9 cellular contexts compared by ENCODE assay signal in the genomic region with DNA sequence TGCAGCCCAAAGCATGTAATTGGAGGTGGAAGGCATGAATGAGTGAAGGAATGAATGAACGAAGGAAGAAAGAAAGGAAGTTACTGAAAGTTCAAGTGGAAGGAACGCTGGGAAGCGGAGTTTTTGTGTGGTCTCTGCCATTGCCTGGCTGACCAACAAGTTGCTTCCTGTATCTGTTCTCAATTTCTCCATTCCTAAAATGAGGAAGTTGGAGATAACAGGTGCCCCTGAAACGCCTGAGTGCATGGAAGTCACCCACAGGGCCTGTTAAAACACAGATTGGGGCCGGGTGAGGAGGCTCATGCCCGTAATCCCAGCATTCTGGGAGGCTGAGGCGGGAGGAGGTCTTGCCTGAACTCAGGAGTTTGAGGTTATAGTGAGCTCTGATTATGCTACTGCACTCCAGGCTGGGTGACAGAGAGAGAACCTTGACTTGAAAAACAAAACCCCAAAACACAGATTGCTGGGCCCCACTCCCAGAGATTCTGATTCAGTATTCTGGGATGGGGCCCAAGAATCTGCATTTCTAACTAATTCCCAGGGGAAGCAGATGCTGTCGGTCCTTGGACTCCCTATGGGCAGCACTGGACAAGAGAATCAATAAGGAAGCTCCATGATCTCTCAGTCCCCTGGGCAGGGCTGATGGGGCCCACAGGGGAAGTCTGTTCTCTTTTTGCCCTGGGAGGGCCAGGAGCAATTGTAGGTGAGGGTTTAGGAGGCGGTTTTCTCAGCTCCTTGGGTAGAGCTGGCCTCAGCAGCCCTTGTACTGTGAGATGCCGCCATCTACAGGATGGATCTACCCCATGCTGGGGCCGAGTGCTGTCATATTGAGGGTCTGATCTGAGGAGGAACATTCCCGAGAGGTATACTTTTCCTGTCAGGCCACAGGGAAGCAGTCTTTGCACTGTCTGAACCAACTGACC. TPM values are rescaled to one million over a fixed set of nuclear protein-coding genes. Genes with fewer than 3 reads are reported as not detected.
DNase-seq lines count a peak whose midpoint lies in the region; TF ChIP-seq lines count a peak whose summit lies in the region.
"Had no signal": no experiment of that assay in that cellular context is flagged by ENCODE, and none has a peak within 500 bp of the region (broad histone marks: within the 10 kb centered on the region; RNA-seq: fewer than 3 reads in every experiment).

No MANE protein-coding gene starts in this region.

- no peaks in the 10 kb centered on the region for H3K9me3 ChIP-seq in CD8-positive, alpha-beta memory T cell (ENCODE audit: low read length)
- H3K9me3 ChIP-seq in suprapubic skin, result no peaks in the 10 kb centered on the region

- no peaks in the 10 kb centered on the region for H3K9me3 Mint-ChIP-seq in CD8-positive, alpha-beta memory T cell
- H3K9me3 Mint-ChIP-seq: T-helper 1 cell treated with Interleukin-12 subunit alpha and Interleukin-12 subunit beta and Interleukin-4 antibody, amounts not matched to agents 30 μg/mL and 1 μg/mL, for 36 hours had no signal

- H3K27ac Mint-ChIP-seq in CD8-positive, alpha-beta memory T cell, result peak overlapping the region in 4 of 8 donors; percentile 57 to 91 (median 81)
- H3K27ac Mint-ChIP-seq: T-helper 1 cell treated with Interleukin-12 subunit alpha and Interleukin-12 subunit beta and Interleukin-4 antibody, amounts not matched to agents 30 μg/mL and 1 μg/mL, for 36 hours had no signal

- POLR2A ChIA-PET in CD8-positive, alpha-beta memory T cell (lab: Charles Lee), result interaction anchor here (0.5 kb wide), 1 partner anchor 34 kb away, joined by 3 read pairs; no protein-coding TSS in a partner anchor

- 58% methylated on average over 12 of the region's 12 CpGs for WGBS in suprapubic skin

- no peak for TF ChIP-seq POLR2A in suprapubic skin (IDR thresholded peaks at IDR 0.05)

- no peaks in the 10 kb centered on the region for H3K27me3 Mint-ChIP-seq in CD8-positive, alpha-beta memory T cell

- no peaks in the 10 kb centered on the region for H3K36me3 ChIP-seq in CD8-positive, alpha-beta memory T cell (ENCODE audit: insufficient read depth, low read length)
- H3K36me3 ChIP-seq in suprapubic skin, result no peaks in the 10 kb centered on the region

- TF ChIP-seq CTCF in GM20000 (IDR thresholded peaks at IDR 0.05; ENCODE audit: extremely low read depth, missing control alignments) (peak; percentile 83), astrocyte of the cerebellum (IDR thresholded peaks at IDR 0.05; ENCODE audit: low read depth, low read length, missing control alignments) (peak; percentile 63), suprapubic skin (IDR thresholded peaks at IDR 0.05) (peak in 1 of 2 donors; percentile 41)

- TF ChIP-seq EP300 in suprapubic skin (IDR thresholded peaks at IDR 0.05), result no peak

- H3K4me1 Mint-ChIP-seq in CD8-positive, alpha-beta memory T cell, result peaks cover 33 to 40% (median 35%) of the 10 kb centered on the region in 3 donors

- H3K27me3 ChIP-seq in CD8-positive, alpha-beta memory T cell (ENCODE audit: insufficient read depth, low read length, poor library complexity, severe bottlenecking), result no peaks in the 10 kb centered on the region
- no peaks in the 10 kb centered on the region for H3K27me3 ChIP-seq in suprapubic skin

- H3K4me1 ChIP-seq in CD8-positive, alpha-beta memory T cell (ENCODE audit: insufficient read depth, low read length), result peaks cover 27% of the 10 kb centered on the region
- peaks cover 9% of the 10 kb centered on the region for H3K4me1 ChIP-seq in suprapubic skin

- no peak overlapping the region for H3K27ac ChIP-seq in CD8-positive, alpha-beta memory T cell (ENCODE audit: low read depth, low read length)
- no peak overlapping the region for H3K27ac ChIP-seq in suprapubic skin

- CTCF ChIA-PET in CD8-positive, alpha-beta memory T cell (lab: Charles Lee), result interaction anchor here (0.6 to 1.8 kb wide), 11 partner anchors 20 to 145 kb away, joined by 3 to 16 read pairs (median 3); partner anchors contain the start of genes HMGCL and PITHD1

- H3K4me3 Mint-ChIP-seq in CD8-positive, alpha-beta memory T cell, result no peak overlapping the region
- H3K4me3 Mint-ChIP-seq: T-helper 1 cell treated with Interleukin-12 subunit alpha and Interleukin-12 subunit beta and Interleukin-4 antibody, amounts not matched to agents 30 μg/mL and 1 μg/mL, for 36 hours had no signal

- H3K36me3 Mint-ChIP-seq in CD8-positive, alpha-beta memory T cell, result no peaks in the 10 kb centered on the region

- in situ Hi-C loops in astrocyte of the cerebellum (cut with HindIII; ENCODE audit: low sequenced_read_pairs), result no loop called here

- no peak overlapping the region for H3K4me3 ChIP-seq in CD8-positive, alpha-beta memory T cell (ENCODE audit: low read length)
- no peak overlapping the region for H3K4me3 ChIP-seq in astrocyte of the cerebellum (ENCODE audit: low read depth, low read length)
- no peak overlapping the region for H3K4me3 ChIP-seq in suprapubic skin

- peak; percentile 40 to 71 (median 62) for DNase-seq in CD8-positive, alpha-beta memory T cell
- peak; percentile 84 for DNase-seq in GM20000 (ENCODE audit: low spot score)
- peak; percentile 84 to 85 for DNase-seq in Kasumi-1 (lab: John Stamatoyannopoulos, UW)
- DNase-seq in SKM-1 (lab: John Stamatoyannopoulos, UW; ENCODE audit: unreplicated experiment), result peak; percentile 86
- peak; percentile 22 for DNase-seq in astrocyte of the cerebellum (ENCODE audit: low read depth)
- DNase-seq in iPS-NIHi7 (ENCODE audit: extremely low spot score), result peak; percentile 92
- DNase-seq in stimulated activated CD4-positive, alpha-beta T cell treated with anti-CD3 and anti-CD28 coated beads, Interleukin-15, amount 100 ng/mL, for 1 hour (ENCODE audit: low read depth in 1 of 2, low spot score in 1 of 2), result peak; percentile 6 to 11
- no peak for DNase-seq in suprapubic skin (ENCODE audit: low spot score in 2 of 2)

RNA-seq across cellular contexts. Expression of gene CNR2, which starts 3.3 kb away (rescaled TPM):
- total RNA-seq in CD8-positive, alpha-beta memory T cell, result under 1 TPM; 0.18 to 0.20 TPM
- 5.3 TPM for polyA plus RNA-seq in CD8-positive, alpha-beta memory T cell
- not detected for total RNA-seq in suprapubic skin

RNA-seq across cellular contexts. Expression of gene PNRC2, which starts 43.2 kb away (rescaled TPM):
- total RNA-seq in CD8-positive, alpha-beta memory T cell, result 100 to 1,000 TPM; 149 to 157 TPM
- polyA plus RNA-seq in CD8-positive, alpha-beta memory T cell, result 123 TPM
- total RNA-seq in suprapubic skin, result 100 to 1,000 TPM in 1 of 4 donors, 10 to 100 TPM in 3; 80.4 to 101 (median 87.9) TPM

RNA-seq across cellular contexts. Expression of gene FUCA1, which starts 48.4 kb away (rescaled TPM):
- total RNA-seq in CD8-positive, alpha-beta memory T cell, result 10 to 100 TPM; 14.1 to 15.7 TPM
- polyA plus RNA-seq in CD8-positive, alpha-beta memory T cell, result 17.2 TPM
- total RNA-seq in suprapubic skin, result 10 to 100 TPM; 11.8 to 17.6 (median 13.8) TPM

Comparison
In these comparisons a context has a peak if more than half of its experiments do, and no peak if none do; other contexts are left out.
1. DNase-seq: peak in CD8-positive, alpha-beta memory T cell (5 of 5), GM20000 (single experiment), Kasumi-1 (2 of 2), SKM-1 (single experiment), astrocyte of the cerebellum (single experiment), iPS-NIHi7 (single experiment) and stimulated activated CD4-positive, alpha-beta T cell treated with anti-CD3 and anti-CD28 coated beads, Interleukin-15, amount 100 ng/mL, for 1 hour (2 of 2); none in suprapubic skin (0 of 2).